In the genomic region with DNA sequence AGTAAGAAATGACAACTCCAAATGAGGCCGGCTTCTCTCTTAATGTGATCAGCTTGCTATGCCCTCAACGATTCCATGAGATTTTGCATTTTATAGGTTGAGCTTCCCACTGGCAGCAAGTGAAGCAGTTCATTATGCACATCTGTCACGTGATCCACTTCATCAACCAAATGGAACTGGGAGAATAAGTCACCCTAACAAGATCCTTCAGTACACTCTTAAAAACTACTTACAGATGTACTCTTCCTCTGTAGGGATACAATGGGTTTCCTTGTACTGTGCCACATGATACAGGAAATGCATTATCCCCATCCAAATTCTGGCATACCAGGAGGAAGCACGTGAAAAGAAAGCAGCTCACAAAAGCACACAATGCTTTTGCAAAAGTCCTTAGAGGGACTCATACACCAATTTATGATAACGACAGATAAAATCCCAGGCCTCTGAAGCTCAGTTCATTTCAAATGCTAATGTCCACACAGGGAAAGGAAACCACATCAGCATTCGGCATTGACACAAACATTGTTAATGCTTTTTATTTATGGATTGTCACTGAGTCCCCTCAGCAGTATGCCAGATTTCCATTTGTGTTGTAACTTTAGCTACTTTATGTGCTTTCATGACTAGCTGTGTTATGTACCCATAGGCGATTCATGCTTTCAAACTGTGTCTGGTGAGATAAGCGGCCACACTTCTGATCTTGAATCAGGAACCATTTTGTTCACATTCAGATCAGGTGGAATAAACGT, we compare ENCODE assay signal across 1 cellular context.
TF ChIP-seq lines count a peak whose summit lies in the region.

No MANE protein-coding gene starts in this region.

TF ChIP-seq in IMR-90, 13 proteins besides CTCF, POLR2A, EP300 and RAD21 (continued from another document):
- TF ChIP-seq RFX5 (IDR thresholded peaks at IDR 0.05; ENCODE audit: low read depth, low read length) = no peak
- no peak for TF ChIP-seq FOS (IDR thresholded peaks at IDR 0.05; ENCODE audit: low read depth, low read length)
- TF ChIP-seq NFE2L2 (IDR thresholded peaks at IDR 0.05; ENCODE audit: low read depth, low read length) = no peak
- TF ChIP-seq CHD1 (IDR thresholded peaks at IDR 0.05; ENCODE audit: low read depth, low read length) = no peak
- no peak for TF ChIP-seq BHLHE40 (IDR thresholded peaks at IDR 0.05; ENCODE audit: low read depth, low read length)
